In genomic region chr10:50625663-50626062, GRCh38 we compare ENCODE assay signal across 1 cellular context.
TF ChIP-seq lines count a peak whose summit lies in the region.

No MANE protein-coding gene starts in this region.

TF ChIP-seq in neural cell, 6 proteins besides CTCF, POLR2A, EP300 and RAD21 (continued from another document):
- TF ChIP-seq MXI1 (conservative IDR thresholded peaks at IDR 0.05; ENCODE audit: poor library complexity, severe bottlenecking): no peak
- TF ChIP-seq TAF1 (IDR thresholded peaks at IDR 0.05; ENCODE audit: low read depth): no peak
TF ChIP-seq in neural cell: peak in this region for 0.
